8 cellular contexts compared by ENCODE assay signal in genomic region chr1:172867216-172867828, GRCh38.
"Had no signal": no experiment of that assay in that cellular context is flagged by ENCODE, and none has a peak within 500 bp of the region (broad histone marks: within the 10 kb centered on the region; RNA-seq: fewer than 3 reads in every experiment).

No MANE protein-coding gene starts in this region.

- ATAC-seq: pancreas had no signal

- H3K4me3 ChIP-seq: hepatocyte, pancreas had no signal

- DNase-seq: activated CD4-positive, alpha-beta T cell treated with anti-CD3 and anti-CD28 coated beads, Interleukin-2, amount 50 U/mL, for 1 hour; caudate nucleus; erythroblast; mesendoderm; pancreas; stimulated activated CD4-positive, alpha-beta T cell treated with anti-CD3 and anti-CD28 coated beads, Interleukin-12 subunit alpha, Interleukin-12 subunit beta, amount 100 ng/mL, for 4 hours; T1000 had no signal
